11 cellular contexts compared by ENCODE assay signal in genomic region chr11:114111369-114112042, GRCh38. TPM values are rescaled to one million over a fixed set of nuclear protein-coding genes. Genes with fewer than 3 reads are reported as not detected.
DNase-seq lines count a peak whose midpoint lies in the region; ATAC-seq and TF ChIP-seq lines count a peak whose summit lies in the region.
"Had no signal": no experiment of that assay in that cellular context is flagged by ENCODE, and none has a peak within 500 bp of the region (broad histone marks: within the 10 kb centered on the region; RNA-seq: fewer than 3 reads in every experiment).

No MANE protein-coding gene starts in this region.

- POLR2A ChIA-PET in T-cell (lab: Charles Lee) = no interaction called here

- no peak overlapping the region for H3K27ac Mint-ChIP-seq in T-cell
- H3K27ac Mint-ChIP-seq: activated T-helper 17 cell treated with anti-CD3 and anti-CD28 coated beads, Interleukin-2, amount 50 U/mL, for 72 hours had no signal

- H3K27me3 ChIP-seq in gastroesophageal sphincter (no peaks in the 10 kb centered on the region), parathyroid adenoma (ENCODE audit: control insufficient read depth, insufficient read depth, low read length) (no peaks in the 10 kb centered on the region)

- DNase-seq in Right ventricle myocardium inferior (ENCODE audit: missing footprints) (no peak), cardiac septum (ENCODE audit: low spot score) (no peak), T-cell (no peak), SW480 (ENCODE audit: low spot score) (no peak), cerebellar nuclear complex (lab: John Stamatoyannopoulos, UW) (no peak)
- DNase-seq in activated CD4-positive, alpha-beta T cell treated with anti-CD3 and anti-CD28 coated beads, Interleukin-2, amount 50 U/mL, for 48 hours = no peak
- DNase-seq: NCI-H2029 treated with DMSO at 0.1 percent for 48 hours, T-helper 1 cell had no signal

- H3K4me3 ChIP-seq in gastroesophageal sphincter = peak overlapping the region in 1 of 2 donors; percentile 14
- no peak overlapping the region for H3K4me3 ChIP-seq in parathyroid adenoma (ENCODE audit: low read depth, low read length)

- H3K27ac ChIP-seq in gastroesophageal sphincter (peak overlapping the region in 3 of 4 donors; percentile 47 to 71 (median 66)), parathyroid adenoma (peak overlapping the region; percentile 67)

- H3K27me3 Mint-ChIP-seq in T-cell = peaks cover 19 to 21% of the 10 kb centered on the region in 2 donors

- 53 to 63% methylated on average over 6 of the region's 6 CpGs for whole genome bisulfite sequencing in gastroesophageal sphincter (ENCODE audit: low coverage in 1 of 2), 2 donors

- TF ChIP-seq EP300 in gastroesophageal sphincter (IDR thresholded peaks at IDR 0.05) = no peak

- peaks cover 27% of the 10 kb centered on the region for H3K79me2 ChIP-seq in parathyroid adenoma

- H3K9ac ChIP-seq in parathyroid adenoma = no peak overlapping the region

- H3K9me3 ChIP-seq in gastroesophageal sphincter (no peaks in the 10 kb centered on the region), parathyroid adenoma (ENCODE audit: control insufficient read depth, low read length) (no peaks in the 10 kb centered on the region)

- peak overlapping the region; percentile 22 for H3K4me2 ChIP-seq in parathyroid adenoma (ENCODE audit: low read length)

- no peaks in the 10 kb centered on the region for H3K9me3 Mint-ChIP-seq in T-cell
- H3K9me3 Mint-ChIP-seq: activated T-helper 17 cell treated with anti-CD3 and anti-CD28 coated beads, Interleukin-2, amount 50 U/mL, for 72 hours had no signal

- TF ChIP-seq CTCF in gastroesophageal sphincter (IDR thresholded peaks at IDR 0.05) = no peak
- no peak for TF ChIP-seq CTCF in parathyroid adenoma (IDR thresholded peaks at IDR 0.05)

- peaks cover 54 to 100% (median 58%) of the 10 kb centered on the region in 3 donors for H3K4me1 ChIP-seq in gastroesophageal sphincter
- peaks cover 24% of the 10 kb centered on the region for H3K4me1 ChIP-seq in parathyroid adenoma

- ATAC-seq in Right ventricle myocardium inferior (peak; percentile 26), gastroesophageal sphincter (no peak), T-cell (replicated peaks in 1 of 4) (no peak)
- ATAC-seq: activated T-helper 17 cell treated with anti-CD3 and anti-CD28 coated beads, Interleukin-2, amount 50 U/mL, for 72 hours had no signal

- H3K4me3 Mint-ChIP-seq in T-cell = no peak overlapping the region
- H3K4me3 Mint-ChIP-seq: activated T-helper 17 cell treated with anti-CD3 and anti-CD28 coated beads, Interleukin-2, amount 50 U/mL, for 72 hours had no signal

- CTCF ChIA-PET in T-cell (lab: Charles Lee) = interaction anchor here in 1 of 2 donors (0.9 kb wide), 1 partner anchor 13 kb away, joined by 3 read pairs; no protein-coding TSS in a partner anchor

- no peak overlapping the region for H2AFZ ChIP-seq in parathyroid adenoma

- H3K4me1 Mint-ChIP-seq in T-cell = peaks cover 23 to 43% (median 28%) of the 10 kb centered on the region in 3 donors

- TF ChIP-seq POLR2A in gastroesophageal sphincter (IDR thresholded peaks at IDR 0.05) = no peak

- H3K36me3 ChIP-seq in gastroesophageal sphincter = peaks cover 0 to 41% of the 10 kb centered on the region in 2 donors
- H3K36me3 ChIP-seq in parathyroid adenoma (ENCODE audit: control insufficient read depth, insufficient read depth, low read length) = no peaks in the 10 kb centered on the region

- intact Hi-C loops in Right ventricle myocardium inferior (cut with DNase I) (loop anchor here (5.0 kb wide), 1 partner anchor 51 kb away; no protein-coding TSS in a partner anchor), cardiac septum (cut with DNase I) (loop anchor here (5.0 kb wide), 1 partner anchor 34 kb away; no protein-coding TSS in a partner anchor)

- H3K36me3 Mint-ChIP-seq in T-cell = no peaks in the 10 kb centered on the region

RNA-seq across cellular contexts. Expression of gene ZBTB16, which starts 52.0 kb away (rescaled TPM):
- total RNA-seq in Right ventricle myocardium inferior = 78.1 TPM
- 25.4 TPM for total RNA-seq in cardiac septum
- total RNA-seq in gastroesophageal sphincter = 100 to 1,000 TPM; 153 to 284 (median 232) TPM
- 10 to 100 TPM in 3 of 5 donors, 1 to 10 TPM in 2; 8.3 to 20.5 (median 12.4) TPM for total RNA-seq in T-cell
